1 cellular context compared by ENCODE assay signal in genomic region chr2:102058293-102058833, GRCh38.
TF ChIP-seq lines count a peak whose summit lies in the region.

No MANE protein-coding gene starts in this region.

TF ChIP-seq in A549, 52 proteins besides CTCF, POLR2A, EP300 and RAD21 (continued from another document):
- TF ChIP-seq KDM5A (IDR thresholded peaks at IDR 0.05) = no peak
- no peak for TF ChIP-seq ZC3H11A (IDR thresholded peaks at IDR 0.05)
- no peak for TF ChIP-seq CHD4 (IDR thresholded peaks at IDR 0.05; ENCODE audit: borderline replicate concordance)
- no peak for TF ChIP-seq HMGXB4 (CRISPR knock-in tag; IDR thresholded peaks at IDR 0.05; ENCODE audit: borderline replicate concordance)
- no peak for TF ChIP-seq JUNB (IDR thresholded peaks at IDR 0.05)
- TF ChIP-seq USF2 (IDR thresholded peaks at IDR 0.05) = no peak
- no peak for TF ChIP-seq ELK1 (IDR thresholded peaks at IDR 0.05; ENCODE audit: low read depth, low read length)
